ENCODE assay signal across 9 cellular contexts in genomic region chr1:172342584-172343245, GRCh38.
DNase-seq lines count a peak whose midpoint lies in the region; FAIRE-seq and TF ChIP-seq lines count a peak whose summit lies in the region.
"Had no signal": no experiment of that assay in that cellular context is flagged by ENCODE, and none has a peak within 500 bp of the region (broad histone marks: within the 10 kb centered on the region; RNA-seq: fewer than 3 reads in every experiment).

No MANE protein-coding gene starts in this region.

- no peak overlapping the region for H2BK120ac ChIP-seq in H9 (ENCODE audit: low read depth, low read length, poor library complexity, severe bottlenecking)

- no peak for DNase-seq in activated CD4-positive, alpha-beta T cell treated with anti-CD3 and anti-CD28 coated beads, Interleukin-2, amount 10 ng/mL, durations not matched to agents 24 days and 14 days
- no peak for DNase-seq in activated CD4-positive, alpha-beta T cell treated with anti-CD3 and anti-CD28 coated beads, Interleukin-2, amount 50 U/mL, for 4 hours
- peak; percentile 45 for DNase-seq in KBM-7
- no peak for DNase-seq in tibial artery
- DNase-seq in stimulated activated CD4-positive, alpha-beta T cell treated with anti-CD3 and anti-CD28 coated beads, Interleukin-4, amount 100 ng/mL, for 4 hours: no peak
- DNase-seq in urothelium cell line (ENCODE audit: low spot score): no peak
- DNase-seq in H9: no peak
- DNase-seq: activated CD8-positive, alpha-beta memory T cell treated with anti-CD3 and anti-CD28 coated beads, Interleukin-2, amount 50 U/mL, for 4 hours had no signal

- H3K18ac ChIP-seq in H9 (ENCODE audit: insufficient read length, low read depth, low read length): no peak overlapping the region

- H3K4ac ChIP-seq in H9 (ENCODE audit: low read depth, low read length): no peak overlapping the region

- H3K27me3 ChIP-seq in tibial artery: no peaks in the 10 kb centered on the region
- H3K27me3 ChIP-seq in H9 (ENCODE audit: insufficient read depth, low read length): no peaks in the 10 kb centered on the region

- H2BK15ac ChIP-seq in H9 (ENCODE audit: low read depth, low read length): no peak overlapping the region

- no peak overlapping the region for H3K4me3 Mint-ChIP-seq in activated CD4-positive, alpha-beta T cell treated with anti-CD3 and anti-CD28 coated beads, Interleukin-2, amount 10 ng/mL, durations not matched to agents 24 days and 14 days
- no peak overlapping the region for H3K4me3 Mint-ChIP-seq in dendritic cell treated with granulocyte-macrophage colony-stimulating factor and Interleukin-4, amounts not matched to agents 40 ng/mL and 50 ng/mL, for 4 days
- no peak overlapping the region for H3K4me3 Mint-ChIP-seq in H9

- intact Hi-C loops in activated CD4-positive, alpha-beta T cell treated with anti-CD3 and anti-CD28 coated beads, Interleukin-2, amount 10 ng/mL, durations not matched to agents 24 days and 14 days (cut with micrococcal nuclease): loop anchor here (1.0 kb wide), 2 partner anchors 16 to 161 kb away; no protein-coding TSS in a partner anchor
- intact Hi-C loops in dendritic cell treated with granulocyte-macrophage colony-stimulating factor and Interleukin-4, amounts not matched to agents 40 ng/mL and 50 ng/mL, for 4 days (cut with micrococcal nuclease): no loop called here
- intact Hi-C loops in tibial artery (cut with DNase I; ENCODE audit: low total_unique reads): loop anchor here (10.0 kb wide), 1 partner anchor 52 kb away; no protein-coding TSS in a partner anchor

- TF ChIP-seq CTCF in tibial artery (IDR thresholded peaks at IDR 0.05): no peak
- no peak for TF ChIP-seq CTCF in H9 (conservative IDR thresholded peaks at IDR 0.05)

- no peak overlapping the region for H3K4me3 ChIP-seq in tibial artery

- H3K79me2 ChIP-seq in H9 (ENCODE audit: insufficient read depth, low read length): no peaks in the 10 kb centered on the region

- no peaks in the 10 kb centered on the region for H3K36me3 ChIP-seq in tibial artery

- H3K4me1 Mint-ChIP-seq in activated CD4-positive, alpha-beta T cell treated with anti-CD3 and anti-CD28 coated beads, Interleukin-2, amount 10 ng/mL, durations not matched to agents 24 days and 14 days: peaks cover 49% of the 10 kb centered on the region
- peaks cover 31% of the 10 kb centered on the region for H3K4me1 Mint-ChIP-seq in dendritic cell treated with granulocyte-macrophage colony-stimulating factor and Interleukin-4, amounts not matched to agents 40 ng/mL and 50 ng/mL, for 4 days (ENCODE audit: low read depth)
- H3K4me1 Mint-ChIP-seq in H9: peaks cover 24 to 31% of the 10 kb centered on the region in 2 experiments

- H2BK20ac ChIP-seq in H9 (ENCODE audit: low read depth, low read length, poor library complexity, severe bottlenecking): no peak overlapping the region

- H2AFZ ChIP-seq in H9 (ENCODE audit: low read length): no peak overlapping the region

- peaks cover 0 to 6% (median 0%) of the 10 kb centered on the region in 3 donors for H3K9me3 ChIP-seq in tibial artery
- no peaks in the 10 kb centered on the region for H3K9me3 ChIP-seq in H9 (ENCODE audit: control insufficient read depth, low read depth, low read length)

- no peak overlapping the region for H3T11ph ChIP-seq in H9 (ENCODE audit: low read length)

- no peak overlapping the region for H4K91ac ChIP-seq in H9 (ENCODE audit: insufficient read length, low read depth, low read length)

- H3K9me3 Mint-ChIP-seq in activated CD4-positive, alpha-beta T cell treated with anti-CD3 and anti-CD28 coated beads, Interleukin-2, amount 10 ng/mL, durations not matched to agents 24 days and 14 days: peaks cover 23% of the 10 kb centered on the region
- H3K9me3 Mint-ChIP-seq in dendritic cell treated with granulocyte-macrophage colony-stimulating factor and Interleukin-4, amounts not matched to agents 40 ng/mL and 50 ng/mL, for 4 days: peaks cover 20% of the 10 kb centered on the region
- peaks cover 12 to 14% of the 10 kb centered on the region in 2 experiments for H3K9me3 Mint-ChIP-seq in H9

- no peaks in the 10 kb centered on the region for H3K27me3 Mint-ChIP-seq in activated CD4-positive, alpha-beta T cell treated with anti-CD3 and anti-CD28 coated beads, Interleukin-2, amount 10 ng/mL, durations not matched to agents 24 days and 14 days
- no peaks in the 10 kb centered on the region for H3K27me3 Mint-ChIP-seq in dendritic cell treated with granulocyte-macrophage colony-stimulating factor and Interleukin-4, amounts not matched to agents 40 ng/mL and 50 ng/mL, for 4 days
- H3K27me3 Mint-ChIP-seq in H9 (ENCODE audit: low read depth): no peaks in the 10 kb centered on the region

- WGBS in H9 (ENCODE audit: extremely low coverage, insufficient read length, low lambda C conversion rate): no CpG with 5 or more reads among the region's 4 CpGs

- no peak overlapping the region for H3K14ac ChIP-seq in H9 (ENCODE audit: insufficient read depth, low read length)

- H4K8ac ChIP-seq in H9 (replicated peaks; ENCODE audit: insufficient read length, low read depth, low read length): no peak overlapping the region

- no peak for FAIRE-seq in urothelium cell line (lab: Jason Lieb, UNC)

- H3K27ac ChIP-seq in tibial artery (peak overlapping the region; percentile 57 to 62), H9 (ENCODE audit: insufficient read length, low read depth, low read length) (no peak overlapping the region)

- no peak overlapping the region for H3K23ac ChIP-seq in H9 (ENCODE audit: insufficient read length, low read depth, low read length)

- peak overlapping the region; percentile 4 for H3K27ac Mint-ChIP-seq in activated CD4-positive, alpha-beta T cell treated with anti-CD3 and anti-CD28 coated beads, Interleukin-2, amount 10 ng/mL, durations not matched to agents 24 days and 14 days
- peak overlapping the region; percentile 71 for H3K27ac Mint-ChIP-seq in dendritic cell treated with granulocyte-macrophage colony-stimulating factor and Interleukin-4, amounts not matched to agents 40 ng/mL and 50 ng/mL, for 4 days
- H3K27ac Mint-ChIP-seq in H9: peak overlapping the region in 1 of 3 experiments; percentile 40; a peak in 3 of 7 replicates

- H3K23me2 ChIP-seq in H9 (ENCODE audit: insufficient read length, low read depth, low read length, poor library complexity, severe bottlenecking): no peaks in the 10 kb centered on the region

- H2BK5ac ChIP-seq in H9 (ENCODE audit: insufficient read length, low read length): no peak overlapping the region

- H3K56ac ChIP-seq in H9 (ENCODE audit: insufficient read length, low read depth, low read length): no peak overlapping the region

- H3K4me1 ChIP-seq in tibial artery: peaks cover 0 to 18% (median 13%) of the 10 kb centered on the region in 4 donors
- peaks cover 3% of the 10 kb centered on the region; the same call in 1 of the 2 replicates for H3K4me1 ChIP-seq in H9 (ENCODE audit: insufficient read depth, low read length)

- no peak overlapping the region for H3K4me2 ChIP-seq in H9 (ENCODE audit: insufficient read depth, insufficient read length, low read length)

- H3K9ac ChIP-seq in H9 (ENCODE audit: extremely low read depth, insufficient read length, low read length): no peak overlapping the region

- no peak overlapping the region for H4K5ac ChIP-seq in H9 (ENCODE audit: insufficient read length, low read depth, low read length)

- no peaks in the 10 kb centered on the region for H3K79me1 ChIP-seq in H9 (ENCODE audit: insufficient read depth, low read depth, low read length, poor library complexity, severe bottlenecking)

- peaks cover 11% of the 10 kb centered on the region for H3K36me3 Mint-ChIP-seq in activated CD4-positive, alpha-beta T cell treated with anti-CD3 and anti-CD28 coated beads, Interleukin-2, amount 10 ng/mL, durations not matched to agents 24 days and 14 days (ENCODE audit: low read depth)
- no peaks in the 10 kb centered on the region for H3K36me3 Mint-ChIP-seq in dendritic cell treated with granulocyte-macrophage colony-stimulating factor and Interleukin-4, amounts not matched to agents 40 ng/mL and 50 ng/mL, for 4 days (ENCODE audit: low read depth)
- H3K36me3 Mint-ChIP-seq in H9 (ENCODE audit: insufficient read depth in 1 of 3, low read depth in 3 of 3): peaks cover 9 to 16% (median 15%) of the 10 kb centered on the region in 3 experiments

- in situ Hi-C loops in KBM-7 (cut with MboI; ENCODE audit: low pct_unique_long_range_greater_than_20kb, low sequenced_read_pairs): no loop called here

- H2AK5ac ChIP-seq in H9 (ENCODE audit: insufficient read length, low read length): no peak overlapping the region

- no peaks in the 10 kb centered on the region for H4K20me1 ChIP-seq in H9 (ENCODE audit: control insufficient read depth, insufficient read depth, insufficient read length)

- H2BK12ac ChIP-seq in H9 (ENCODE audit: insufficient read length, low read depth, low read length): no peak overlapping the region
